Comparison of ENCODE assay signal across 8 cellular contexts in the genomic region with DNA sequence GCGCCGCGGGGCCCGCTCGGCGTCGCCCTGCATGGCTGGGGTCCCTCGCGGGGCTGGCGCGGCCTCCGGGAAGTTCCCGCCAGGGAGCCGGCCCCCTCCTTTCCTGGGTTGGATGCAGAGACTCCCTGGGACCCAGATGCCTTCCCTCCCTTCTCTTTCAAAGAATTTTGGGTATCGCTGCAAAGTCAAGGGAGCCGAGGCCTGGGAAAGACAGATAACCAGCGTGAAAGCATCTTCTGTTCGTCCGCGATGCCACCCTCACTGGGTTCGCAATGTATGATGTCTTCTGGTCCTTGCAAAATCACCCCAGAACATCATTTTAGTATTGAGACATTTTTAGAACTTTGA. TPM values are rescaled to one million over a fixed set of nuclear protein-coding genes. Genes with fewer than 3 reads are reported as not detected.
DNase-seq lines count a peak whose midpoint lies in the region; ATAC-seq, FAIRE-seq and TF ChIP-seq lines count a peak whose summit lies in the region.

No MANE protein-coding gene starts in this region.

- DNase-seq in epithelial cell of proximal tubule (ENCODE audit: low read depth) (no peak), pancreas (no peak), COLO668 (lab: John Stamatoyannopoulos, UW; ENCODE audit: unreplicated experiment) (no peak), putamen (ENCODE audit: low spot score) (no peak)

- no peaks in the 10 kb centered on the region for H3K4me1 ChIP-seq in HUES48 (ENCODE audit: control insufficient read depth, insufficient read depth, low read length)
- no peaks in the 10 kb centered on the region for H3K4me1 ChIP-seq in pancreas

- H3K36me3 ChIP-seq in HUES48 (ENCODE audit: control insufficient read depth, insufficient read depth, low read length) (no peaks in the 10 kb centered on the region), pancreas (no peaks in the 10 kb centered on the region)

- peaks cover 49% of the 10 kb centered on the region for H3K27me3 ChIP-seq in HUES48 (ENCODE audit: control insufficient read depth, insufficient read depth, low read length)
- peaks cover 0 to 10% (median 0%) of the 10 kb centered on the region in 4 donors for H3K27me3 ChIP-seq in pancreas

- no peak for TF ChIP-seq CTCF in epithelial cell of proximal tubule (conservative IDR thresholded peaks at IDR 0.05; ENCODE audit: low read depth, low read length)
- TF ChIP-seq CTCF in pancreas (IDR thresholded peaks at IDR 0.05) = no peak

- FAIRE-seq in pancreas (lab: Jason Lieb, UNC) = no peak

- ATAC-seq in pancreas = peak in 1 of 4 donors; percentile 13
- ATAC-seq in GM19397 (IDR thresholded peaks at IDR 0.05; ENCODE audit: unreplicated experiment) = no peak
- no peak for ATAC-seq in GM21576 (IDR thresholded peaks at IDR 0.05; ENCODE audit: unreplicated experiment)

- WGBS in pancreas, 2 donors = 26 to 27% methylated on average over 18 to 21 of the region's 21 CpGs

- no peak overlapping the region for H3K27ac ChIP-seq in HUES48 (ENCODE audit: low read depth, low read length)
- peak overlapping the region in 2 of 4 donors; percentile 33 to 68 for H3K27ac ChIP-seq in pancreas

- H3K9me3 ChIP-seq in HUES48 (ENCODE audit: control insufficient read depth, insufficient read depth, low read length) = no peaks in the 10 kb centered on the region
- H3K9me3 ChIP-seq in pancreas = no peaks in the 10 kb centered on the region

- no peak overlapping the region for H3K9ac ChIP-seq in HUES48 (ENCODE audit: low read depth, low read length)

- intact Hi-C loops in pancreas (cut with DNase I) = no loop called here

- H3K4me3 ChIP-seq in GM08714 (ENCODE audit: low read length) (peak overlapping the region; percentile 81), HUES48 (ENCODE audit: low read depth, low read length) (peak overlapping the region; percentile 60), epithelial cell of proximal tubule (ENCODE audit: low read depth, low read length) (peak overlapping the region; percentile 18), pancreas (peak overlapping the region; percentile 19 to 51 (median 36))

RNA-seq across cellular contexts. Expression of a gene that starts 0.4 kb away (rescaled TPM):
- total RNA-seq in epithelial cell of proximal tubule (0.81 and 1.9 TPM in 2 replicates), pancreas (1 to 10 TPM in 4 of 6 donors, under 1 TPM in 2; 0.55 to 5.3 (median 1.8) TPM)
- polyA plus RNA-seq in pancreas = 1 to 10 TPM; 1.1 TPM

RNA-seq across cellular contexts. Expression of a gene that starts 19.7 kb away (rescaled TPM):
- total RNA-seq in epithelial cell of proximal tubule (60.9 and 84.8 TPM in 2 replicates), pancreas (10 to 100 TPM; 56.4 to 79.4 (median 64.1) TPM)
- polyA plus RNA-seq in pancreas = 100 to 1,000 TPM in 1 of 2 donors, 10 to 100 TPM in 1; 59.4 to 106 TPM

RNA-seq across cellular contexts. Expression of a gene that starts 58.9 kb away (rescaled TPM):
- total RNA-seq in epithelial cell of proximal tubule (12.6 and 15.9 TPM in 2 replicates), pancreas (10 to 100 TPM in 1 of 6 donors, 1 to 10 TPM in 5; 4.7 to 10.1 (median 7.9) TPM)
- 10 to 100 TPM in 1 of 2 donors, 1 to 10 TPM in 1; 3.8 to 10.5 TPM for polyA plus RNA-seq in pancreas

Comparison
In these comparisons a context has a peak if more than half of its experiments do, and no peak if none do; other contexts are left out.
1. H3K4me3 ChIP-seq: peak in every context shown above with its lines; median percentile 81 in GM08714; 60 in HUES48; 36 in pancreas; 18 in epithelial cell of proximal tubule.